ENCODE assay signal across 1 cellular context in the genomic region with DNA sequence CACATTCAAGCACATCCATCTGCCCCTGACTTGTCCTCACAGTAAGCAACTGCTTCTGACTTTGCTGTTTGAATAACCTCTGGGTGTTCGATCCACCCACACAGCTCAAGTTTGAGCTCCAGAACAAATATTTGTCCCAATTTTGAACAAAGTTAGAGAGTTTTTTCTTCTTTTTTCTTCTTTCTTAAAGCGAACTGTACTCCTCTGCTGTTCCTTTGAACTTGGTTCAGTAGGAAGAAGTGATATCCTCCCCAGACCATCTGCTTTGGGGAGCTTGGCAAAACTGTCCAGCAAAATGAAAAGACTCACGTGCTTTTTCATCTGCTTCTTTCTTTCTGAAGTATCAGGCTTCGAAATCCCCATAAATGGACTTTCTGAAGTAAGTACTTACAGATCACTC.
TF ChIP-seq lines count a peak whose summit lies in the region.

A gene with protein sequence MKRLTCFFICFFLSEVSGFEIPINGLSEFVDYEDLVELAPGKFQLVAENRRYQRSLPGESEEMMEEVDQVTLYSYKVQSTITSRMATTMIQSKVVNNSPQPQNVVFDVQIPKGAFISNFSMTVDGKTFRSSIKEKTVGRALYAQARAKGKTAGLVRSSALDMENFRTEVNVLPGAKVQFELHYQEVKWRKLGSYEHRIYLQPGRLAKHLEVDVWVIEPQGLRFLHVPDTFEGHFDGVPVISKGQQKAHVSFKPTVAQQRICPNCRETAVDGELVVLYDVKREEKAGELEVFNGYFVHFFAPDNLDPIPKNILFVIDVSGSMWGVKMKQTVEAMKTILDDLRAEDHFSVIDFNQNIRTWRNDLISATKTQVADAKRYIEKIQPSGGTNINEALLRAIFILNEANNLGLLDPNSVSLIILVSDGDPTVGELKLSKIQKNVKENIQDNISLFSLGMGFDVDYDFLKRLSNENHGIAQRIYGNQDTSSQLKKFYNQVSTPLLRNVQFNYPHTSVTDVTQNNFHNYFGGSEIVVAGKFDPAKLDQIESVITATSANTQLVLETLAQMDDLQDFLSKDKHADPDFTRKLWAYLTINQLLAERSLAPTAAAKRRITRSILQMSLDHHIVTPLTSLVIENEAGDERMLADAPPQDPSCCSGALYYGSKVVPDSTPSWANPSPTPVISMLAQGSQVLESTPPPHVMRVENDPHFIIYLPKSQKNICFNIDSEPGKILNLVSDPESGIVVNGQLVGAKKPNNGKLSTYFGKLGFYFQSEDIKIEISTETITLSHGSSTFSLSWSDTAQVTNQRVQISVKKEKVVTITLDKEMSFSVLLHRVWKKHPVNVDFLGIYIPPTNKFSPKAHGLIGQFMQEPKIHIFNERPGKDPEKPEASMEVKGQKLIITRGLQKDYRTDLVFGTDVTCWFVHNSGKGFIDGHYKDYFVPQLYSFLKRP (plus strand): TSS at position 177 of the 400 bp plus-strand sequence. CDS start 119 bp downstream, at position 296.

TF ChIP-seq in GM23338, 12 proteins besides CTCF, POLR2A, EP300 and RAD21 (continued from another document):
- TF ChIP-seq, protein P1, sequence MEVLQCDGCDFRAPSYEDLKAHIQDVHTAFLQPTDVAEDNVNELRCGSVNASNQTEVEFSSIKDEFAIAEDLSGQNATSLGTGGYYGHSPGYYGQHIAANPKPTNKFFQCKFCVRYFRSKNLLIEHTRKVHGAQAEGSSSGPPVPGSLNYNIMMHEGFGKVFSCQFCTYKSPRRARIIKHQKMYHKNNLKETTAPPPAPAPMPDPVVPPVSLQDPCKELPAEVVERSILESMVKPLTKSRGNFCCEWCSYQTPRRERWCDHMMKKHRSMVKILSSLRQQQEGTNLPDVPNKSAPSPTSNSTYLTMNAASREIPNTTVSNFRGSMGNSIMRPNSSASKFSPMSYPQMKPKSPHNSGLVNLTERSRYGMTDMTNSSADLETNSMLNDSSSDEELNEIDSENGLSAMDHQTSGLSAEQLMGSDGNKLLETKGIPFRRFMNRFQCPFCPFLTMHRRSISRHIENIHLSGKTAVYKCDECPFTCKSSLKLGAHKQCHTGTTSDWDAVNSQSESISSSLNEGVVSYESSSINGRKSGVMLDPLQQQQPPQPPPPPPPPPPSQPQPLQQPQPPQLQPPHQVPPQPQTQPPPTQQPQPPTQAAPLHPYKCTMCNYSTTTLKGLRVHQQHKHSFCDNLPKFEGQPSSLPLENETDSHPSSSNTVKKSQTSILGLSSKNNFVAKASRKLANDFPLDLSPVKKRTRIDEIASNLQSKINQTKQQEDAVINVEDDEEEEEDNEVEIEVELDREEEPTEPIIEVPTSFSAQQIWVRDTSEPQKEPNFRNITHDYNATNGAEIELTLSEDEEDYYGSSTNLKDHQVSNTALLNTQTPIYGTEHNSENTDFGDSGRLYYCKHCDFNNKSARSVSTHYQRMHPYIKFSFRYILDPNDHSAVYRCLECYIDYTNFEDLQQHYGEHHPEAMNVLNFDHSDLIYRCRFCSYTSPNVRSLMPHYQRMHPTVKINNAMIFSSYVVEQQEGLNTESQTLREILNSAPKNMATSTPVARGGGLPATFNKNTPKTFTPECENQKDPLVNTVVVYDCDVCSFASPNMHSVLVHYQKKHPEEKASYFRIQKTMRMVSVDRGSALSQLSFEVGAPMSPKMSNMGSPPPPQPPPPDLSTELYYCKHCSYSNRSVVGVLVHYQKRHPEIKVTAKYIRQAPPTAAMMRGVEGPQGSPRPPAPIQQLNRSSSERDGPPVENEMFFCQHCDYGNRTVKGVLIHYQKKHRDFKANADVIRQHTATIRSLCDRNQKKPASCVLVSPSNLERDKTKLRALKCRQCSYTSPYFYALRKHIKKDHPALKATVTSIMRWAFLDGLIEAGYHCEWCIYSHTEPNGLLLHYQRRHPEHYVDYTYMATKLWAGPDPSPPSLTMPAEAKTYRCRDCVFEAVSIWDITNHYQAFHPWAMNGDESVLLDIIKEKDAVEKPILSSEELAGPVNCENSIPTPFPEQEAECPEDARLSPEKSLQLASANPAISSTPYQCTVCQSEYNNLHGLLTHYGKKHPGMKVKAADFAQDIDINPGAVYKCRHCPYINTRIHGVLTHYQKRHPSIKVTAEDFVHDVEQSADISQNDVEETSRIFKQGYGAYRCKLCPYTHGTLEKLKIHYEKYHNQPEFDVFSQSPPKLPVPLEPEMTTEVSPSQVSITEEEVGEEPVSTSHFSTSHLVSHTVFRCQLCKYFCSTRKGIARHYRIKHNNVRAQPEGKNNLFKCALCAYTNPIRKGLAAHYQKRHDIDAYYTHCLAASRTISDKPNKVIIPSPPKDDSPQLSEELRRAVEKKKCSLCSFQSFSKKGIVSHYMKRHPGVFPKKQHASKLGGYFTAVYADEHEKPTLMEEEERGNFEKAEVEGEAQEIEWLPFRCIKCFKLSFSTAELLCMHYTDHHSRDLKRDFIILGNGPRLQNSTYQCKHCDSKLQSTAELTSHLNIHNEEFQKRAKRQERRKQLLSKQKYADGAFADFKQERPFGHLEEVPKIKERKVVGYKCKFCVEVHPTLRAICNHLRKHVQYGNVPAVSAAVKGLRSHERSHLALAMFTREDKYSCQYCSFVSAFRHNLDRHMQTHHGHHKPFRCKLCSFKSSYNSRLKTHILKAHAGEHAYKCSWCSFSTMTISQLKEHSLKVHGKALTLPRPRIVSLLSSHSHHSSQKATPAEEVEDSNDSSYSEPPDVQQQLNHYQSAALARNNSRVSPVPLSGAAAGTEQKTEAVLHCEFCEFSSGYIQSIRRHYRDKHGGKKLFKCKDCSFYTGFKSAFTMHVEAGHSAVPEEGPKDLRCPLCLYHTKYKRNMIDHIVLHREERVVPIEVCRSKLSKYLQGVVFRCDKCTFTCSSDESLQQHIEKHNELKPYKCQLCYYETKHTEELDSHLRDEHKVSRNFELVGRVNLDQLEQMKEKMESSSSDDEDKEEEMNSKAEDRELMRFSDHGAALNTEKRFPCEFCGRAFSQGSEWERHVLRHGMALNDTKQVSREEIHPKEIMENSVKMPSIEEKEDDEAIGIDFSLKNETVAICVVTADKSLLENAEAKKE (CRISPR knock-in tag; IDR thresholded peaks at IDR 0.05): no peak
- TF ChIP-seq, protein P2, sequence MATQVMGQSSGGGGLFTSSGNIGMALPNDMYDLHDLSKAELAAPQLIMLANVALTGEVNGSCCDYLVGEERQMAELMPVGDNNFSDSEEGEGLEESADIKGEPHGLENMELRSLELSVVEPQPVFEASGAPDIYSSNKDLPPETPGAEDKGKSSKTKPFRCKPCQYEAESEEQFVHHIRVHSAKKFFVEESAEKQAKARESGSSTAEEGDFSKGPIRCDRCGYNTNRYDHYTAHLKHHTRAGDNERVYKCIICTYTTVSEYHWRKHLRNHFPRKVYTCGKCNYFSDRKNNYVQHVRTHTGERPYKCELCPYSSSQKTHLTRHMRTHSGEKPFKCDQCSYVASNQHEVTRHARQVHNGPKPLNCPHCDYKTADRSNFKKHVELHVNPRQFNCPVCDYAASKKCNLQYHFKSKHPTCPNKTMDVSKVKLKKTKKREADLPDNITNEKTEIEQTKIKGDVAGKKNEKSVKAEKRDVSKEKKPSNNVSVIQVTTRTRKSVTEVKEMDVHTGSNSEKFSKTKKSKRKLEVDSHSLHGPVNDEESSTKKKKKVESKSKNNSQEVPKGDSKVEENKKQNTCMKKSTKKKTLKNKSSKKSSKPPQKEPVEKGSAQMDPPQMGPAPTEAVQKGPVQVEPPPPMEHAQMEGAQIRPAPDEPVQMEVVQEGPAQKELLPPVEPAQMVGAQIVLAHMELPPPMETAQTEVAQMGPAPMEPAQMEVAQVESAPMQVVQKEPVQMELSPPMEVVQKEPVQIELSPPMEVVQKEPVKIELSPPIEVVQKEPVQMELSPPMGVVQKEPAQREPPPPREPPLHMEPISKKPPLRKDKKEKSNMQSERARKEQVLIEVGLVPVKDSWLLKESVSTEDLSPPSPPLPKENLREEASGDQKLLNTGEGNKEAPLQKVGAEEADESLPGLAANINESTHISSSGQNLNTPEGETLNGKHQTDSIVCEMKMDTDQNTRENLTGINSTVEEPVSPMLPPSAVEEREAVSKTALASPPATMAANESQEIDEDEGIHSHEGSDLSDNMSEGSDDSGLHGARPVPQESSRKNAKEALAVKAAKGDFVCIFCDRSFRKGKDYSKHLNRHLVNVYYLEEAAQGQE (IDR thresholded peaks at IDR 0.05; ENCODE audit: unreplicated experiment): no peak
- no peak for TF ChIP-seq ZNF331 (CRISPR knock-in tag; IDR thresholded peaks at IDR 0.05; ENCODE audit: low read depth)
- TF ChIP-seq, protein P3, sequence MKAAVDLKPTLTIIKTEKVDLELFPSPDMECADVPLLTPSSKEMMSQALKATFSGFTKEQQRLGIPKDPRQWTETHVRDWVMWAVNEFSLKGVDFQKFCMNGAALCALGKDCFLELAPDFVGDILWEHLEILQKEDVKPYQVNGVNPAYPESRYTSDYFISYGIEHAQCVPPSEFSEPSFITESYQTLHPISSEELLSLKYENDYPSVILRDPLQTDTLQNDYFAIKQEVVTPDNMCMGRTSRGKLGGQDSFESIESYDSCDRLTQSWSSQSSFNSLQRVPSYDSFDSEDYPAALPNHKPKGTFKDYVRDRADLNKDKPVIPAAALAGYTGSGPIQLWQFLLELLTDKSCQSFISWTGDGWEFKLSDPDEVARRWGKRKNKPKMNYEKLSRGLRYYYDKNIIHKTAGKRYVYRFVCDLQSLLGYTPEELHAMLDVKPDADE (IDR thresholded peaks at IDR 0.05): no peak
- no peak for TF ChIP-seq EZH2phosphoT487 (IDR thresholded peaks at IDR 0.05; ENCODE audit: unreplicated experiment)
- TF ChIP-seq JUNB (IDR thresholded peaks at IDR 0.05; ENCODE audit: unreplicated experiment): no peak
- no peak for TF ChIP-seq NANOG (IDR thresholded peaks at IDR 0.05; ENCODE audit: borderline replicate concordance)
- TF ChIP-seq EZH2 (IDR thresholded peaks at IDR 0.05; ENCODE audit: low read depth, unreplicated experiment): no peak
